In the genomic region with DNA sequence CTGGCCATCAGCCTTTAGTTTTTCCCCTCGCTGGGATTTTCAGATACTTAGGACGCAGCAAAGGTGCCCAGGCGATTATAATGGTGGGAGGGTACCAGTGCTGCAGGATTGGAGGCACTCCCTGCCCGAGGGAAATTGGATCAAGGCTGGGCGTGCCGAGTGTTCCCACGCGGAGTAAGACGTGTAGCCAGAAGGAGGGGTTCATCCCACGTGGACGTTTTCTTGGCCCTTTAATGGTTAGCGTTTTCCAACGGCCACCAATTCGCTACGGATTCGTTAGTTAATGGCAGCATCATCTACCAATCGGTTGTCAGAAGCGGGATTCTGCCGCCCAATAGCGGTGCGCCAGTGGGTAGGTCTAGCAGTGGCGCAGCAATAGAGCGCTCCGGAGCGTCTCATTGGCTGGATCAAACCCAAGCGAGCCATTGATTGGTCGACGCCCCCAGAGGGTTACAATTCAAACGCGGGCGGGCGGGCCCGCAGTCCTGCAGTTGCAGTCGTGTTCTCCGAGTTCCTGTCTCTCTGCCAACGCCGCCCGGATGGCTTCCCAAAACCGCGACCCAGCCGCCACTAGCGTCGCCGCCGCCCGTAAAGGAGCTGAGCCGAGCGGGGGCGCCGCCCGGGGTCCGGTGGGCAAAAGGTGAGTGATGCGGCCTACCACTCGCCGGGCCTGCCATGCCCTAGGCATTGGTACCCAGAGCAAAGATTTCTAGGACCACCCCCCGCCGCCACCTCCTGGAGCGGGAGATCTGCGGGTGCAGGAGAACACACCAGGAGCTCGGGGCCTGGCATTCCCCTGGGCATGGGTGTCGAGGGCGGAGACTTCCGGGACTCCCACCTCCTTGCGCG, we compare ENCODE assay signal across 8 cellular contexts. TPM values are rescaled to one million over a fixed set of nuclear protein-coding genes. Genes with fewer than 3 reads are reported as not detected.
A peak's percentile ranks its signal among the peaks of the same experiment; 100 is the strongest.
DNase-seq lines count a peak whose midpoint lies in the region; ATAC-seq, FAIRE-seq and TF ChIP-seq lines count a peak whose summit lies in the region.

A gene (plus strand): TSS at position 488 of the 849 bp plus-strand sequence. CDS start 52 bp downstream, at position 540.

- TF ChIP-seq RAD21 in HepG2 (CRISPR knock-in tag; IDR thresholded peaks at IDR 0.05), result no peak

- in situ Hi-C loops in HepG2 (cut with HindIII; ENCODE audit: extremely low pct_ligation_motif_present, low pct_unique_long_range_greater_than_20kb), result no loop called here

- DNase-seq in NCI-H748 (lab: John Stamatoyannopoulos, UW; ENCODE audit: unreplicated experiment), result peak; percentile 99
- DNase-seq in activated CD4-positive, alpha-beta T cell treated with anti-CD3 and anti-CD28 coated beads, Interleukin-2, amount 50 U/mL, for 24 hours (ENCODE audit: low read depth in 1 of 2, low spot score in 1 of 2), result peak; percentile 76 to 94
- DNase-seq in dermis blood vessel endothelial cell, result peak; percentile 100
- peak; percentile 94 for DNase-seq in HepG2 (ENCODE audit: low spot score)
- DNase-seq in stimulated activated CD4-positive, alpha-beta T cell treated with anti-CD3 and anti-CD28 coated beads, Interleukin-2, amount 100 ng/mL, for 48 hours, result peak; percentile 89 to 92

- H3K4me3 ChIP-seq in BLaER1 treated with 17β-estradiol and CSF1 and Interleukin-3, amounts not matched to agents 10 nM and 100 nM, result peak within 1 kb of the TSS; percentile 56 to 84 (median 72)
- peak within 1 kb of the TSS; percentile 67 to 83 (median 81) for H3K4me3 ChIP-seq in HepG2 (replicated peaks in 1 of 3; ENCODE audit: insufficient read depth in 1 of 3, low read depth in 2 of 3, low read length in 3 of 3)

- TF ChIP-seq EP300 in HepG2 (IDR thresholded peaks at IDR 0.05; ENCODE audit: low read depth in 2 of 2, low read length in 2 of 2), result no peak
- 0 out of 2 replicates have a peak, but pooled peaks have one; percentile 6 for TF ChIP-seq EP300 in HepG2 (CRISPR knock-in tag; IDR thresholded peaks at IDR 0.05; ENCODE audit: borderline replicate concordance)

- H4K20me1 ChIP-seq in BLaER1 treated with 17β-estradiol and CSF1 and Interleukin-3, amounts not matched to agents 10 nM and 100 nM, result peaks cover 0 to 21% (median 0%) of the 10 kb centered on the region in 11 experiments; a peak in 9 of 22 replicates
- H4K20me1 ChIP-seq in HepG2 (ENCODE audit: insufficient read depth, low read length), result no peaks in the 10 kb centered on the region

- H3K36me3 ChIP-seq in BLaER1 treated with 17β-estradiol and CSF1 and Interleukin-3, amounts not matched to agents 10 nM and 100 nM, result peaks cover 45 to 83% (median 75%) of the 10 kb centered on the region in 11 experiments
- peaks cover 18 to 43% of the 10 kb centered on the region in 2 experiments for H3K36me3 ChIP-seq in HepG2 (replicated peaks in 1 of 2; ENCODE audit: control insufficient read depth in 1 of 2, insufficient read depth in 2 of 2, low read length in 2 of 2)

- H3K4me1 ChIP-seq in BLaER1 treated with 17β-estradiol and CSF1 and Interleukin-3, amounts not matched to agents 10 nM and 100 nM, result peaks cover 21 to 49% (median 39%) of the 10 kb centered on the region in 10 experiments
- peaks cover 30% of the 10 kb centered on the region for H3K4me1 ChIP-seq in HepG2 (ENCODE audit: insufficient read depth, low read length)

- whole genome bisulfite sequencing in HepG2 (ENCODE audit: low lambda C conversion rate), result 64% methylated on average over 65 of the region's 65 CpGs

- H3K4me2 ChIP-seq in BLaER1 treated with 17β-estradiol and CSF1 and Interleukin-3, amounts not matched to agents 10 nM and 100 nM, result peak within 1 kb of the TSS; percentile 78 to 93 (median 87)
- H3K4me2 ChIP-seq in HepG2 (ENCODE audit: low read depth, low read length), result peak within 1 kb of the TSS; percentile 78

- FAIRE-seq in HepG2 (lab: Jason Lieb, UNC), result peak; percentile 72

- no peak within 1 kb of the TSS for H2AFZ ChIP-seq in HepG2 (ENCODE audit: low read length)

- peak; percentile 98 for ATAC-seq in GM19351 (IDR thresholded peaks at IDR 0.05; ENCODE audit: unreplicated experiment)
- peak; percentile 96 for ATAC-seq in HG03521 (IDR thresholded peaks at IDR 0.05; ENCODE audit: unreplicated experiment)
- peak; percentile 98 for ATAC-seq in HepG2

- TF ChIP-seq CTCF in HepG2 (CRISPR knock-in tag; IDR thresholded peaks at IDR 0.05), result 0 out of 2 replicates have a peak, but pooled peaks have one; percentile 7

- peak; percentile 60 to 63; a peak in 3 of 4 replicates for TF ChIP-seq POLR2A in HepG2 (IDR thresholded peaks at IDR 0.05; ENCODE audit: insufficient read depth in 1 of 2, low read depth in 2 of 2, low read length in 2 of 2)

- POLR2A ChIA-PET in HepG2 (lab: Yijun Ruan, JAX), result interaction anchor here (1.1 kb wide), 1 partner anchor 68 kb away, joined by 5 read pairs; a partner anchor contains a TSS

- peaks cover 0 to 19% (median 14%) of the 10 kb centered on the region in 11 experiments; a peak in 10 of 22 replicates for H3K27me3 ChIP-seq in BLaER1 treated with 17β-estradiol and CSF1 and Interleukin-3, amounts not matched to agents 10 nM and 100 nM
- H3K27me3 ChIP-seq in HepG2 (ENCODE audit: control insufficient read depth in 1 of 2, insufficient read depth in 2 of 2, low read length in 2 of 2), result no peaks in the 10 kb centered on the region

- H3K27ac ChIP-seq in BLaER1 treated with 17β-estradiol and CSF1 and Interleukin-3, amounts not matched to agents 10 nM and 100 nM, result peak within 1 kb of the TSS in 10 of 11 experiments; percentile 39 to 92 (median 85); a peak in 19 of 22 replicates
- H3K27ac ChIP-seq in HepG2 (ENCODE audit: extremely low read length, insufficient read depth, low read length), result peak within 1 kb of the TSS; percentile 66

- peaks cover 15% of the 10 kb centered on the region for H3K79me2 ChIP-seq in HepG2 (ENCODE audit: insufficient read depth, low read length)

- intact Hi-C loops in HepG2 (cut with micrococcal nuclease; ENCODE audit: unreplicated experiment), result no loop called here

- H3K9me3 ChIP-seq in BLaER1 treated with 17β-estradiol and CSF1 and Interleukin-3, amounts not matched to agents 10 nM and 100 nM (replicated peaks in 1 of 11), result peaks cover 0 to 23% (median 20%) of the 10 kb centered on the region in 11 experiments; a peak in 20 of 22 replicates
- no peaks in the 10 kb centered on the region for H3K9me3 ChIP-seq in HepG2 (ENCODE audit: low read length)

- BruUV-seq in HepG2 (replicated peaks; lab: Mats Ljungman, UMichigan), result no TSS peak

- CTCF ChIA-PET in HepG2 (lab: Yijun Ruan, JAX; ENCODE audit: low intra/inter-chr PET ratio, low total read pairs), result no interaction called here

- peak within 1 kb of the TSS; percentile 61 to 90 (median 84) for H3K9ac ChIP-seq in BLaER1 treated with 17β-estradiol and CSF1 and Interleukin-3, amounts not matched to agents 10 nM and 100 nM
- H3K9ac ChIP-seq in HepG2 (ENCODE audit: insufficient read depth, low read depth, low read length), result peak within 1 kb of the TSS; percentile 79

TF ChIP-seq in HepG2, 621 proteins besides CTCF, POLR2A, EP300 and RAD21 (continues in another document):
- TF ChIP-seq, protein P1, sequence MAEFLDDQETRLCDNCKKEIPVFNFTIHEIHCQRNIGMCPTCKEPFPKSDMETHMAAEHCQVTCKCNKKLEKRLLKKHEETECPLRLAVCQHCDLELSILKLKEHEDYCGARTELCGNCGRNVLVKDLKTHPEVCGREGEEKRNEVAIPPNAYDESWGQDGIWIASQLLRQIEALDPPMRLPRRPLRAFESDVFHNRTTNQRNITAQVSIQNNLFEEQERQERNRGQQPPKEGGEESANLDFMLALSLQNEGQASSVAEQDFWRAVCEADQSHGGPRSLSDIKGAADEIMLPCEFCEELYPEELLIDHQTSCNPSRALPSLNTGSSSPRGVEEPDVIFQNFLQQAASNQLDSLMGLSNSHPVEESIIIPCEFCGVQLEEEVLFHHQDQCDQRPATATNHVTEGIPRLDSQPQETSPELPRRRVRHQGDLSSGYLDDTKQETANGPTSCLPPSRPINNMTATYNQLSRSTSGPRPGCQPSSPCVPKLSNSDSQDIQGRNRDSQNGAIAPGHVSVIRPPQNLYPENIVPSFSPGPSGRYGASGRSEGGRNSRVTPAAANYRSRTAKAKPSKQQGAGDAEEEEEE (CRISPR knock-in tag; IDR thresholded peaks at IDR 0.05; ENCODE audit: borderline replicate concordance), result 0 out of 2 replicates have a peak, but pooled peaks have one; percentile 49
- TF ChIP-seq CREB1 (IDR thresholded peaks at IDR 0.05), result peak; percentile 74
- no peak; the same call in none of the 2 replicates for TF ChIP-seq CREB1 (CRISPR knock-in tag; IDR thresholded peaks at IDR 0.05)
- peak; percentile 78 for TF ChIP-seq AKAP8 (CRISPR knock-in tag; IDR thresholded peaks at IDR 0.05)
- peak; percentile 12; the same call in 1 of the 2 replicates for TF ChIP-seq KDM3A (CRISPR knock-in tag; IDR thresholded peaks at IDR 0.05; ENCODE audit: low read depth)
- TF ChIP-seq HOXA9 (CRISPR knock-in tag; IDR thresholded peaks at IDR 0.05; ENCODE audit: borderline replicate concordance), result peak; percentile 96
- peak; percentile 83; the same call in 1 of the 2 replicates for TF ChIP-seq ZNF878 (CRISPR knock-in tag; IDR thresholded peaks at IDR 0.05)
- peak; percentile 20; the same call in 1 of the 2 replicates for TF ChIP-seq KAT8 (CRISPR knock-in tag; IDR thresholded peaks at IDR 0.05)

RNA-seq across cellular contexts. Expression of the gene that starts here (rescaled TPM):
- total RNA-seq in dermis blood vessel endothelial cell (9.9 and 30.2 TPM in 2 replicates), HepG2 (2016; rRNA removed; fragmentation: Illumina TruSeq; extraction: Trizol) (123 and 139 TPM in 2 replicates)
- total RNA-seq in HepG2 (2016; cell fraction: cytosol; rRNA removed; fragmentation: Illumina TruSeq; extraction: Trizol; ENCODE audit: low read depth), result 108 and 125 TPM in 2 replicates
- 118 and 139 TPM in 2 replicates for total RNA-seq in HepG2 (2016; cell fraction: insoluble cytoplasmic fraction; rRNA removed; fragmentation: Illumina TruSeq; extraction: Trizol)
- total RNA-seq in HepG2 (2016; cell fraction: membrane; rRNA removed; fragmentation: Illumina TruSeq; extraction: Trizol), result 79.5 and 81.6 TPM in 2 replicates
- 34.2 and 41.5 TPM in 2 replicates for total RNA-seq in HepG2 (2016; cell fraction: nucleus; rRNA removed; fragmentation: Illumina TruSeq; extraction: Trizol)
- 58.6 and 100 TPM in 2 replicates for polyA plus RNA-seq in HepG2 (2011; rRNA removed)
- 63.8 and 96.2 TPM in 2 replicates for polyA plus RNA-seq in HepG2 (2011; cell fraction: cytosol; rRNA removed)
- polyA plus RNA-seq in HepG2 (2011; cell fraction: nucleus; rRNA removed), result 29.8 and 37.6 TPM in 2 replicates
- polyA plus RNA-seq in HepG2 (2012), result 47.4 and 65.0 TPM in 2 replicates
- polyA plus RNA-seq in HepG2 (2016; cell fraction: cytosol; fragmentation: Illumina TruSeq; extraction: Trizol; ENCODE audit: low read depth), result 79.9 and 83.0 TPM in 2 replicates
- 212 and 226 TPM in 2 replicates for polyA plus RNA-seq in HepG2 (2016; cell fraction: insoluble cytoplasmic fraction; fragmentation: Illumina TruSeq; extraction: Trizol; ENCODE audit: low read depth)
- 72.2 and 74.7 TPM in 2 replicates for polyA plus RNA-seq in HepG2 (2016; cell fraction: membrane; fragmentation: Illumina TruSeq; extraction: Trizol; ENCODE audit: low read depth)
- polyA plus RNA-seq in HepG2 (2016; cell fraction: nucleus; fragmentation: Illumina TruSeq; extraction: Trizol; ENCODE audit: insufficient read depth, low read depth), result 105 and 106 TPM in 2 replicates
- 49.8 and 263 TPM in 2 replicates for polyA minus RNA-seq in HepG2 (2011; rRNA and poly(A)+ RNA removed; ENCODE audit: low replicate concordance)
- 28.6 and 38.5 TPM in 2 replicates for polyA minus RNA-seq in HepG2 (2011; cell fraction: cytosol; rRNA and poly(A)+ RNA removed)
- 13.6 and 17.3 TPM in 2 replicates for polyA minus RNA-seq in HepG2 (2011; cell fraction: nucleus; rRNA and poly(A)+ RNA removed)

Comparison
In these comparisons a context has a peak if more than half of its experiments do, and no peak if none do; other contexts are left out.
1. Peak in every context shown above with its lines: DNase-seq, ATAC-seq, H3K4me3 ChIP-seq and H3K27ac ChIP-seq.